ENCODE assay signal across 18 cellular contexts in the genomic region with DNA sequence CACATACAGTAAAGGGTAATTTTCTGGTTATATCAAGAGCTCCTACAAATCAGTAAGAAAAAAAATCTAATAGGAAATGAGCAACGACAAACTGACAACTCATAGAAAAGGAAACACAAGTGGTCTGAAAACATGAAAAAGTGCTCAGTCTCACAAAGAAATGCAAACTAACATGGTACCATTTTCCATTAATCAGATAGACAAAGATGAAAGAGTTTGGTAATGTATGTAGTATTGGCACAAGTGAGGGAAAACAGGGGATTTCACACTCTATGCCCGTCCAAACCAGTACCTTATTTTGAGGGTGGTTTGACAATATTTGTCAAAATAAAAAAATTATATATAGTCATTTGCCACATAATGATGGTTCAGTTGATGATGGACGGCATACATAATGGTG. TPM values are rescaled to one million over a fixed set of nuclear protein-coding genes. Genes with fewer than 3 reads are reported as not detected.
A peak's percentile ranks its signal among the peaks of the same experiment; 100 is the strongest.
DNase-seq lines count a peak whose midpoint lies in the region; ATAC-seq lines count a peak whose summit lies in the region.
"Had no signal": no experiment of that assay in that cellular context is flagged by ENCODE, and none has a peak within 500 bp of the region (broad histone marks: within the 10 kb centered on the region; RNA-seq: fewer than 3 reads in every experiment).

No MANE protein-coding gene starts in this region.

- CTCF ChIA-PET in activated naive CD4-positive, alpha-beta T cell treated with anti-CD3 and anti-CD28 coated beads for 36 hours (lab: Charles Lee), result no interaction called here

- ATAC-seq in activated T-helper 17 cell treated with anti-CD3 and anti-CD28 coated beads, Interleukin-2, amount 50 U/mL, for 72 hours (replicated peaks), result peak; percentile 72
- ATAC-seq in stimulated activated naive B cell treated with anti-CD40 and anti-IgM and Interleukin-4, amounts not matched to agents 10 μg/mL and 1 μg/mL and 100 μg/mL, for 72 hours (replicated peaks), result no peak

- peak overlapping the region; percentile 8 for H3K27ac Mint-ChIP-seq in T-helper 2 cell treated with Interferon-gamma antibody and Interleukin-4, amounts not matched to agents 5 μg/mL and 100 μg/mL, for 36 hours
- peak overlapping the region; percentile 83 for H3K27ac Mint-ChIP-seq in activated naive CD4-positive, alpha-beta T cell treated with anti-CD3 and anti-CD28 coated beads for 36 hours
- H3K27ac Mint-ChIP-seq in activated T-helper 17 cell treated with anti-CD3 and anti-CD28 coated beads, Interleukin-2, amount 50 U/mL, for 72 hours, result peak overlapping the region; percentile 94
- H3K27ac Mint-ChIP-seq in stimulated activated naive B cell treated with anti-CD40 and anti-IgM and Interleukin-4, amounts not matched to agents 10 μg/mL and 1 μg/mL and 100 μg/mL, for 72 hours, result peak overlapping the region; percentile 16

- no peaks in the 10 kb centered on the region for H3K27me3 Mint-ChIP-seq in T-helper 2 cell treated with Interferon-gamma antibody and Interleukin-4, amounts not matched to agents 5 μg/mL and 100 μg/mL, for 36 hours (ENCODE audit: low read depth)
- no peaks in the 10 kb centered on the region for H3K27me3 Mint-ChIP-seq in activated naive CD4-positive, alpha-beta T cell treated with anti-CD3 and anti-CD28 coated beads for 36 hours (ENCODE audit: low read depth)
- H3K27me3 Mint-ChIP-seq in activated T-helper 17 cell treated with anti-CD3 and anti-CD28 coated beads, Interleukin-2, amount 50 U/mL, for 72 hours, result no peaks in the 10 kb centered on the region
- H3K27me3 Mint-ChIP-seq in stimulated activated naive B cell treated with anti-CD40 and anti-IgM and Interleukin-4, amounts not matched to agents 10 μg/mL and 1 μg/mL and 100 μg/mL, for 72 hours, result no peaks in the 10 kb centered on the region

- no peak overlapping the region for H3K4me3 Mint-ChIP-seq in T-helper 2 cell treated with Interferon-gamma antibody and Interleukin-4, amounts not matched to agents 5 μg/mL and 100 μg/mL, for 36 hours
- H3K4me3 Mint-ChIP-seq in activated naive CD4-positive, alpha-beta T cell treated with anti-CD3 and anti-CD28 coated beads for 36 hours, result no peak overlapping the region
- peak overlapping the region; percentile 76 for H3K4me3 Mint-ChIP-seq in activated T-helper 17 cell treated with anti-CD3 and anti-CD28 coated beads, Interleukin-2, amount 50 U/mL, for 72 hours
- no peak overlapping the region for H3K4me3 Mint-ChIP-seq in stimulated activated naive B cell treated with anti-CD40 and anti-IgM and Interleukin-4, amounts not matched to agents 10 μg/mL and 1 μg/mL and 100 μg/mL, for 72 hours
- H3K4me3 Mint-ChIP-seq: H9 had no signal

- H3K9me3 Mint-ChIP-seq in T-helper 2 cell treated with Interferon-gamma antibody and Interleukin-4, amounts not matched to agents 5 μg/mL and 100 μg/mL, for 36 hours, result no peaks in the 10 kb centered on the region
- H3K9me3 Mint-ChIP-seq in activated naive CD4-positive, alpha-beta T cell treated with anti-CD3 and anti-CD28 coated beads for 36 hours, result no peaks in the 10 kb centered on the region
- no peaks in the 10 kb centered on the region for H3K9me3 Mint-ChIP-seq in activated T-helper 17 cell treated with anti-CD3 and anti-CD28 coated beads, Interleukin-2, amount 50 U/mL, for 72 hours
- H3K9me3 Mint-ChIP-seq in stimulated activated naive B cell treated with anti-CD40 and anti-IgM and Interleukin-4, amounts not matched to agents 10 μg/mL and 1 μg/mL and 100 μg/mL, for 72 hours, result no peaks in the 10 kb centered on the region
- H3K9me3 Mint-ChIP-seq: H9 had no signal

- H3K36me3 Mint-ChIP-seq in T-helper 2 cell treated with Interferon-gamma antibody and Interleukin-4, amounts not matched to agents 5 μg/mL and 100 μg/mL, for 36 hours (ENCODE audit: low read depth), result peaks cover 18% of the 10 kb centered on the region
- H3K36me3 Mint-ChIP-seq in activated naive CD4-positive, alpha-beta T cell treated with anti-CD3 and anti-CD28 coated beads for 36 hours (ENCODE audit: low read depth), result peaks cover 15% of the 10 kb centered on the region
- peaks cover 38% of the 10 kb centered on the region for H3K36me3 Mint-ChIP-seq in activated T-helper 17 cell treated with anti-CD3 and anti-CD28 coated beads, Interleukin-2, amount 50 U/mL, for 72 hours (ENCODE audit: low read depth)
- H3K36me3 Mint-ChIP-seq in stimulated activated naive B cell treated with anti-CD40 and anti-IgM and Interleukin-4, amounts not matched to agents 10 μg/mL and 1 μg/mL and 100 μg/mL, for 72 hours, result peaks cover 19 to 22% of the 10 kb centered on the region in 2 donors

- DNase-seq in T-helper 2 cell treated with Interferon-gamma antibody and Interleukin-4, amounts not matched to agents 5 μg/mL and 100 μg/mL, for 36 hours (ENCODE audit: low spot score), result no peak
- DNase-seq in T-helper 2 cell (no peak), GM19238 (ENCODE audit: insufficient read length, low spot score) (no peak)
- no peak for DNase-seq in activated naive CD4-positive, alpha-beta T cell treated with anti-CD3 and anti-CD28 coated beads for 36 hours
- DNase-seq in activated naive CD4-positive, alpha-beta T cell treated with anti-CD3 and anti-CD28 coated beads, Interleukin-2, amount 50 U/mL, for 16 hours, result no peak
- no peak for DNase-seq in stimulated activated naive B cell treated with anti-CD40 and anti-IgM and Interleukin-4, amounts not matched to agents 10 μg/mL and 1 μg/mL and 100 μg/mL, for 72 hours
- no peak for DNase-seq in stimulated activated CD4-positive, alpha-beta T cell treated with anti-CD3 and anti-CD28 coated beads, Interleukin-2, amount 100 ng/mL, for 24 hours
- DNase-seq: AML-193, DMS 273 treated with DMSO at 0.1 percent for 48 hours, DND-41, H9, NCI-H1417, NCI-H187, NCI-H2107, NCI-H510A treated with DMSO at 0.1 percent for 48 hours, NCI-H774, OCI-M1 had no signal

- peaks cover 15% of the 10 kb centered on the region for H3K4me1 Mint-ChIP-seq in T-helper 2 cell treated with Interferon-gamma antibody and Interleukin-4, amounts not matched to agents 5 μg/mL and 100 μg/mL, for 36 hours (ENCODE audit: low read depth)
- peaks cover 44% of the 10 kb centered on the region for H3K4me1 Mint-ChIP-seq in activated naive CD4-positive, alpha-beta T cell treated with anti-CD3 and anti-CD28 coated beads for 36 hours (ENCODE audit: low read depth)
- H3K4me1 Mint-ChIP-seq in activated T-helper 17 cell treated with anti-CD3 and anti-CD28 coated beads, Interleukin-2, amount 50 U/mL, for 72 hours, result peaks cover 17% of the 10 kb centered on the region
- peaks cover 16 to 32% of the 10 kb centered on the region in 2 donors for H3K4me1 Mint-ChIP-seq in stimulated activated naive B cell treated with anti-CD40 and anti-IgM and Interleukin-4, amounts not matched to agents 10 μg/mL and 1 μg/mL and 100 μg/mL, for 72 hours
- H3K4me1 Mint-ChIP-seq: H9 had no signal

- intact Hi-C loops in activated naive CD4-positive, alpha-beta T cell treated with anti-CD3 and anti-CD28 coated beads for 36 hours (cut with micrococcal nuclease), result loop anchor here (2.0 to 10.0 kb wide), 2 partner anchors 65 to 553 kb away; no protein-coding TSS in a partner anchor

RNA-seq across cellular contexts. Expression of a gene that starts 13.2 kb away (rescaled TPM):
- total RNA-seq in activated naive CD4-positive, alpha-beta T cell treated with anti-CD3 and anti-CD28 coated beads for 36 hours, result 100 to 1,000 TPM; 137 to 141 TPM
- 100 to 1,000 TPM in 1 of 2 donors, 10 to 100 TPM in 1; 95.0 to 119 TPM for total RNA-seq in activated T-helper 17 cell treated with anti-CD3 and anti-CD28 coated beads, Interleukin-2, amount 50 U/mL, for 72 hours

RNA-seq across cellular contexts. Expression of a gene that starts 22.6 kb away (rescaled TPM):
- 1,000 to 10,000 TPM; 2,358 to 2,432 TPM for total RNA-seq in activated naive CD4-positive, alpha-beta T cell treated with anti-CD3 and anti-CD28 coated beads for 36 hours
- total RNA-seq in activated T-helper 17 cell treated with anti-CD3 and anti-CD28 coated beads, Interleukin-2, amount 50 U/mL, for 72 hours, result 1,000 to 10,000 TPM; 1,630 to 2,257 TPM

RNA-seq across cellular contexts. Expression of a gene that starts 49.7 kb away (rescaled TPM):
- total RNA-seq in activated naive CD4-positive, alpha-beta T cell treated with anti-CD3 and anti-CD28 coated beads for 36 hours, result 10 to 100 TPM; 17.6 to 19.2 TPM
- total RNA-seq in activated T-helper 17 cell treated with anti-CD3 and anti-CD28 coated beads, Interleukin-2, amount 50 U/mL, for 72 hours, result 10 to 100 TPM; 30.8 to 33.1 TPM

Comparison
In these comparisons a context has a peak if more than half of its experiments do, and no peak if none do; other contexts are left out.
1. H3K27ac Mint-ChIP-seq: peak in every context shown above with its lines; median percentile 94 in activated T-helper 17 cell treated with anti-CD3 and anti-CD28 coated beads, Interleukin-2, amount 50 U/mL, for 72 hours; 83 in activated naive CD4-positive, alpha-beta T cell treated with anti-CD3 and anti-CD28 coated beads for 36 hours; 16 in stimulated activated naive B cell treated with anti-CD40 and anti-IgM and Interleukin-4, amounts not matched to agents 10 μg/mL and 1 μg/mL and 100 μg/mL, for 72 hours; 8 in T-helper 2 cell treated with Interferon-gamma antibody and Interleukin-4, amounts not matched to agents 5 μg/mL and 100 μg/mL, for 36 hours.